15 cellular contexts compared by ENCODE assay signal in genomic region chr20:21436186-21436585, GRCh38.
A peak's percentile ranks its signal among the peaks of the same experiment; 100 is the strongest.
DNase-seq lines count a peak whose midpoint lies in the region; ATAC-seq and TF ChIP-seq lines count a peak whose summit lies in the region.
"Had no signal": no experiment of that assay in that cellular context is flagged by ENCODE, and none has a peak within 500 bp of the region (broad histone marks: within the 10 kb centered on the region; RNA-seq: fewer than 3 reads in every experiment).

No MANE protein-coding gene starts in this region.

- H3K9me3 Mint-ChIP-seq in activated naive CD8-positive, alpha-beta T cell treated with anti-CD3 and anti-CD28 coated beads, Interleukin-2, amount 50 U/mL, for 24 hours = no peaks in the 10 kb centered on the region
- H3K9me3 Mint-ChIP-seq: stimulated activated naive B cell treated with anti-CD40 and anti-IgM and Interleukin-4, amounts not matched to agents 10 μg/mL and 1 μg/mL and 100 μg/mL, for 72 hours had no signal

- no peak for TF ChIP-seq CTCF in brain microvascular endothelial cell (IDR thresholded peaks at IDR 0.05; ENCODE audit: low read depth, low read length, missing control alignments)

- H3K4me1 ChIP-seq in HAP-1 = no peaks in the 10 kb centered on the region
- H3K4me1 ChIP-seq: BLaER1 treated with 17β-estradiol and CSF1 and Interleukin-3, amounts not matched to agents 10 nM and 100 nM had no signal

- no peak overlapping the region for H3K4me3 ChIP-seq in brain microvascular endothelial cell (ENCODE audit: low read depth, low read length)
- H3K4me3 ChIP-seq in HAP-1 = no peak overlapping the region
- H3K4me3 ChIP-seq: BLaER1 treated with 17β-estradiol and CSF1 and Interleukin-3, amounts not matched to agents 10 nM and 100 nM had no signal

- no peak for ATAC-seq in activated naive CD8-positive, alpha-beta T cell treated with anti-CD3 and anti-CD28 coated beads, Interleukin-2, amount 50 U/mL, for 24 hours
- ATAC-seq: stimulated activated naive B cell treated with anti-CD40 and anti-IgM and Interleukin-4, amounts not matched to agents 10 μg/mL and 1 μg/mL and 100 μg/mL, for 72 hours had no signal

- H3K9me3 ChIP-seq in HAP-1 = no peaks in the 10 kb centered on the region
- H3K9me3 ChIP-seq: BLaER1 treated with 17β-estradiol and CSF1 and Interleukin-3, amounts not matched to agents 10 nM and 100 nM had no signal

- no peaks in the 10 kb centered on the region for H3K4me1 Mint-ChIP-seq in activated naive CD8-positive, alpha-beta T cell treated with anti-CD3 and anti-CD28 coated beads, Interleukin-2, amount 50 U/mL, for 24 hours
- H3K4me1 Mint-ChIP-seq: stimulated activated naive B cell treated with anti-CD40 and anti-IgM and Interleukin-4, amounts not matched to agents 10 μg/mL and 1 μg/mL and 100 μg/mL, for 72 hours had no signal

- no peaks in the 10 kb centered on the region for H3K36me3 Mint-ChIP-seq in activated naive CD8-positive, alpha-beta T cell treated with anti-CD3 and anti-CD28 coated beads, Interleukin-2, amount 50 U/mL, for 24 hours (ENCODE audit: low read depth)
- H3K36me3 Mint-ChIP-seq: stimulated activated naive B cell treated with anti-CD40 and anti-IgM and Interleukin-4, amounts not matched to agents 10 μg/mL and 1 μg/mL and 100 μg/mL, for 72 hours had no signal

- in situ Hi-C loops in ACHN (cut with HindIII; ENCODE audit: low pct_ligation_motif_present, low pct_unique_long_range_greater_than_20kb, low sequenced_read_pairs) = no loop called here
- in situ Hi-C loops in brain microvascular endothelial cell (cut with HindIII; ENCODE audit: low pct_ligation_motif_present, low sequenced_read_pairs) = no loop called here
- in situ Hi-C loops in HAP-1 (cut with MboI; ENCODE audit: low sequenced_read_pairs) = no loop called here

- DNase-seq in ACHN (peak; percentile 95), HS-27A (ENCODE audit: low read depth) (peak; percentile 90), brain microvascular endothelial cell (peak; percentile 88), iris pigment epithelial cell (ENCODE audit: low read depth) (peak; percentile 93), HAP-1 (ENCODE audit: low spot score in 2 of 2) (no peak), HuH-7.5 (ENCODE audit: low spot score) (no peak), NCI-H1048 (lab: John Stamatoyannopoulos, UW) (no peak)
- DNase-seq in activated naive CD8-positive, alpha-beta T cell treated with anti-CD3 and anti-CD28 coated beads, Interleukin-2, amount 50 U/mL, for 24 hours = no peak
- DNase-seq: activated naive CD4-positive, alpha-beta T cell; effector CD4-positive, alpha-beta T cell; NCI-H748 treated with DMSO at 0.1 percent for 48 hours; stimulated activated CD4-positive, alpha-beta T cell treated with anti-CD3 and anti-CD28 coated beads, Interleukin-1b, Interleukin-23, amount 100 ng/mL, for 48 hours; stimulated activated naive B cell treated with anti-CD40 and anti-IgM and Interleukin-4, amounts not matched to agents 10 μg/mL and 1 μg/mL and 100 μg/mL, for 72 hours had no signal

- H3K36me3 ChIP-seq in brain microvascular endothelial cell (replicated peaks) = no peaks in the 10 kb centered on the region
- no peaks in the 10 kb centered on the region for H3K36me3 ChIP-seq in HAP-1 (replicated peaks)
- H3K36me3 ChIP-seq: BLaER1 treated with 17β-estradiol and CSF1 and Interleukin-3, amounts not matched to agents 10 nM and 100 nM had no signal

- H3K27me3 ChIP-seq in brain microvascular endothelial cell (replicated peaks) = no peaks in the 10 kb centered on the region
- peaks cover 7% of the 10 kb centered on the region; the same call in 1 of the 2 replicates for H3K27me3 ChIP-seq in HAP-1 (ENCODE audit: low read depth)
- H3K27me3 ChIP-seq: BLaER1 treated with 17β-estradiol and CSF1 and Interleukin-3, amounts not matched to agents 10 nM and 100 nM had no signal

- H3K4me3 Mint-ChIP-seq in activated naive CD8-positive, alpha-beta T cell treated with anti-CD3 and anti-CD28 coated beads, Interleukin-2, amount 50 U/mL, for 24 hours = no peak overlapping the region
- H3K4me3 Mint-ChIP-seq: neural crest cell; stimulated activated naive B cell treated with anti-CD40 and anti-IgM and Interleukin-4, amounts not matched to agents 10 μg/mL and 1 μg/mL and 100 μg/mL, for 72 hours had no signal

- H3K27ac Mint-ChIP-seq in activated naive CD8-positive, alpha-beta T cell treated with anti-CD3 and anti-CD28 coated beads, Interleukin-2, amount 50 U/mL, for 24 hours = no peak overlapping the region
- H3K27ac Mint-ChIP-seq: stimulated activated naive B cell treated with anti-CD40 and anti-IgM and Interleukin-4, amounts not matched to agents 10 μg/mL and 1 μg/mL and 100 μg/mL, for 72 hours had no signal

- peak overlapping the region; percentile 82 for H3K27ac ChIP-seq in brain microvascular endothelial cell
- H3K27ac ChIP-seq: BLaER1 treated with 17β-estradiol and CSF1 and Interleukin-3, amounts not matched to agents 10 nM and 100 nM had no signal

- H3K27me3 Mint-ChIP-seq in activated naive CD8-positive, alpha-beta T cell treated with anti-CD3 and anti-CD28 coated beads, Interleukin-2, amount 50 U/mL, for 24 hours = peaks cover 21% of the 10 kb centered on the region

Comparison
In these comparisons a context has a peak if more than half of its experiments do, and no peak if none do; other contexts are left out.
1. DNase-seq: peak in ACHN (single experiment), HS-27A (single experiment), brain microvascular endothelial cell (single experiment) and iris pigment epithelial cell (single experiment); none in activated naive CD8-positive, alpha-beta T cell treated with anti-CD3 and anti-CD28 coated beads, Interleukin-2, amount 50 U/mL, for 24 hours (single experiment), HAP-1 (0 of 2), HuH-7.5 (single experiment) and NCI-H1048 (single experiment).